1 cellular context compared by ENCODE assay signal in genomic region chr9:128632066-128632465, GRCh38.
TF ChIP-seq lines count a peak whose summit lies in the region.

No MANE protein-coding gene starts in this region.

TF ChIP-seq in IMR-90, 13 proteins besides CTCF, POLR2A, EP300 and RAD21:
- TF ChIP-seq MAZ (IDR thresholded peaks at IDR 0.05; ENCODE audit: borderline replicate concordance, low read depth, low read length) = no peak
- TF ChIP-seq CHD1 (IDR thresholded peaks at IDR 0.05; ENCODE audit: low read depth, low read length) = no peak
- no peak for TF ChIP-seq FOS (IDR thresholded peaks at IDR 0.05; ENCODE audit: low read depth, low read length)
- TF ChIP-seq MAFK (IDR thresholded peaks at IDR 0.05; ENCODE audit: low read depth, low read length) = no peak
- TF ChIP-seq CEBPB (IDR thresholded peaks at IDR 0.05; ENCODE audit: low read depth, low read length) = no peak
